In the genomic region with DNA sequence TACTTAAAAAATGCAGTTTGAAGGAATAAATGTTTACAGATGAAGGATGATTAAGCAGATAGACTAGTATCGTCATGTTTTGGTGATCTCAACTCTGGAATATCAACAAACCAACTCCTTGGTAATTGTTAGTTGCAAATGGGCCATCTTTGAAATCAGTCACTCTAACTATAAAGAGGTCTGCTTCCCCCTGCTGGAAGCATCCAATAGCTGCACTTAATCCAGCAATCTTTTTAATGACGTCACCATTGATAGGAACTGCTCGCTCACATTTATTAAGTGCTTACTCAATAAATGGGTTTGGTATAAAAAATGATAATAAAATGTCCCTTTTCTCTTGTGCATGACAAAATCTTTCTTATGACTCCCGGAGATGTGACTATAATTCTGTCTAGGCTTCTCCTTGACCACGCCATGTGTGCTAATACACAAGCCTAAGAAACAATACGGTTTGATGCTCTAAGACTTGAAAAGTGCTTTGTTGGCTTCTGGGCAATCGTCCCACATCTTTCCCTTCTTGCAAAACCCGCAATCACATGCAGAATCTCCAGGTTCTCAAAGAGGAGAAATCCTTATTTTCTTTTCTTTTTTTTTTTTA, we compare ENCODE assay signal across 8 cellular contexts.
DNase-seq lines count a peak whose midpoint lies in the region; ATAC-seq and TF ChIP-seq lines count a peak whose summit lies in the region.

No MANE protein-coding gene starts in this region.

- TF ChIP-seq RAD21 in liver (IDR thresholded peaks at IDR 0.05), result peak; percentile 65 to 74

- H3K36me3 ChIP-seq in liver (ENCODE audit: control insufficient read depth in 4 of 4, insufficient read depth in 3 of 4, low read depth in 1 of 4, low read length in 3 of 4), result no peaks in the 10 kb centered on the region

- DNase-seq in DMS53 treated with DMSO at 0.1 percent for 48 hours (lab: John Stamatoyannopoulos, UW; ENCODE audit: unreplicated experiment) (peak; percentile 20), NCI-H510A treated with DMSO at 0.1 percent for 48 hours (lab: John Stamatoyannopoulos, UW) (peak; percentile 74), immature natural killer cell (no peak)
- no peak for DNase-seq in activated CD4-positive, CD25-positive, alpha-beta regulatory T cell treated with anti-CD3 and anti-CD28 coated beads, Interleukin-2, amount 50 U/mL, for 72 hours

- no peaks in the 10 kb centered on the region for H3K27me3 ChIP-seq in liver (ENCODE audit: control insufficient read depth in 4 of 4, insufficient read depth in 4 of 4, low read length in 3 of 4)

- H3K4me1 ChIP-seq in liver (ENCODE audit: control insufficient read depth in 4 of 4, insufficient read depth in 4 of 4, low read length in 3 of 4), result no peaks in the 10 kb centered on the region

- WGBS in liver, result 39% methylated on average over 8 of the region's 8 CpGs

- no peak overlapping the region for H3K27ac Mint-ChIP-seq in brain
- H3K27ac Mint-ChIP-seq in immature natural killer cell, result no peak overlapping the region

- H3K9me3 Mint-ChIP-seq in brain (peaks cover 0 to 2% (median 0%) of the 10 kb centered on the region in 5 experiments), immature natural killer cell (peaks cover 0 to 5% (median 1%) of the 10 kb centered on the region in 6 donors)

- TF ChIP-seq CTCF in brain (conservative IDR thresholded peaks at IDR 0.05), result peak; percentile 70 to 75
- peak; percentile 53 for TF ChIP-seq CTCF in liver (IDR thresholded peaks at IDR 0.05; ENCODE audit: low read depth, low read length, missing input control)

- ATAC-seq in GM19438 (IDR thresholded peaks at IDR 0.05; ENCODE audit: low read depth, unreplicated experiment), result peak; percentile 91
- ATAC-seq in HG03342 (IDR thresholded peaks at IDR 0.05; ENCODE audit: unreplicated experiment), result peak; percentile 93

- no peak overlapping the region for H3K4me3 Mint-ChIP-seq in brain
- no peak overlapping the region for H3K4me3 Mint-ChIP-seq in immature natural killer cell

- no peak overlapping the region for H3K4me3 ChIP-seq in liver (ENCODE audit: low read depth in 1 of 3, low read length in 3 of 3)

- H3K9ac ChIP-seq in liver (ENCODE audit: low read depth in 1 of 2, low read length in 2 of 2), result no peak overlapping the region

- H3K27ac ChIP-seq in liver (ENCODE audit: low read depth in 1 of 2, low read length in 2 of 2), result no peak overlapping the region

- H3K36me3 Mint-ChIP-seq in brain, result no peaks in the 10 kb centered on the region
- no peaks in the 10 kb centered on the region for H3K36me3 Mint-ChIP-seq in immature natural killer cell

- H3K9me3 ChIP-seq in liver (ENCODE audit: control insufficient read depth in 4 of 4, low read length in 3 of 4), result no peaks in the 10 kb centered on the region

- H3K27me3 Mint-ChIP-seq in brain (peaks cover 4% of the 10 kb centered on the region), immature natural killer cell (ENCODE audit: low read depth in 3 of 3) (peaks cover 0 to 2% (median 1%) of the 10 kb centered on the region in 3 donors)

- H3K4me1 Mint-ChIP-seq in brain (no peaks in the 10 kb centered on the region), immature natural killer cell (no peaks in the 10 kb centered on the region)

TF ChIP-seq in liver, 16 proteins besides CTCF, POLR2A, EP300 and RAD21:
- TF ChIP-seq JUND (IDR thresholded peaks at IDR 0.05) (peak; percentile 22 to 48), SP1 (IDR thresholded peaks at IDR 0.05) (no peak)

Comparison
In these comparisons a context has a peak if more than half of its experiments do, and no peak if none do; other contexts are left out.
1. DNase-seq: peak in DMS53 treated with DMSO at 0.1 percent for 48 hours (single experiment) and NCI-H510A treated with DMSO at 0.1 percent for 48 hours (single experiment); none in immature natural killer cell (0 of 3) and activated CD4-positive, CD25-positive, alpha-beta regulatory T cell treated with anti-CD3 and anti-CD28 coated beads, Interleukin-2, amount 50 U/mL, for 72 hours (single experiment).